In genomic region chr1:243837907-243838546, GRCh38 we compare ENCODE assay signal across 13 cellular contexts. TPM values are rescaled to one million over a fixed set of nuclear protein-coding genes. Genes with fewer than 3 reads are reported as not detected.
A peak's percentile ranks its signal among the peaks of the same experiment; 100 is the strongest.
DNase-seq lines count a peak whose midpoint lies in the region; ATAC-seq and TF ChIP-seq lines count a peak whose summit lies in the region.
"Had no signal": no experiment of that assay in that cellular context is flagged by ENCODE, and none has a peak within 500 bp of the region (broad histone marks: within the 10 kb centered on the region; RNA-seq: fewer than 3 reads in every experiment).

No MANE protein-coding gene starts in this region.

- POLR2A ChIA-PET in activated CD4-positive, alpha-beta T cell treated with anti-CD3 and anti-CD28 coated beads, Interleukin-2, amount 10 ng/mL, durations not matched to agents 7 days and 5 days (lab: Charles Lee), result no interaction called here
- POLR2A ChIA-PET in T-cell (lab: Charles Lee), result interaction anchor here in 1 of 2 donors (0.6 to 1.7 kb wide), 8 partner anchors 9 to 209 kb away, joined by 3 to 16 read pairs (median 5); partner anchors contain the start of gene AKT3

- ATAC-seq in HG02852 (IDR thresholded peaks at IDR 0.05; ENCODE audit: unreplicated experiment) (peak; percentile 62), T-cell (replicated peaks in 1 of 4) (peak; percentile 91 to 95 (median 94)), GM19397 (IDR thresholded peaks at IDR 0.05; ENCODE audit: unreplicated experiment) (no peak)
- ATAC-seq: A549 had no signal

- H3K36me3 ChIP-seq in spleen, result peaks cover 0 to 16% (median 0%) of the 10 kb centered on the region in 6 donors

- H3K27me3 Mint-ChIP-seq in activated CD4-positive, alpha-beta T cell treated with anti-CD3 and anti-CD28 coated beads, Interleukin-2, amount 10 ng/mL, durations not matched to agents 7 days and 5 days, result no peaks in the 10 kb centered on the region
- no peaks in the 10 kb centered on the region for H3K27me3 Mint-ChIP-seq in T-cell
- H3K27me3 Mint-ChIP-seq: activated B cell treated with CpG ODN at 0.5 μM for 24 hours, type B pancreatic cell had no signal

- peaks cover 24% of the 10 kb centered on the region for H3K9me3 Mint-ChIP-seq in activated CD4-positive, alpha-beta T cell treated with anti-CD3 and anti-CD28 coated beads, Interleukin-2, amount 10 ng/mL, durations not matched to agents 7 days and 5 days
- peaks cover 4 to 14% (median 7%) of the 10 kb centered on the region in 3 donors for H3K9me3 Mint-ChIP-seq in T-cell

- TF ChIP-seq CTCF in spleen (IDR thresholded peaks at IDR 0.05 in 8 of 11, conservative IDR thresholded peaks at IDR 0.05 in 3 of 11), result no peak

- peaks cover 4 to 50% (median 18%) of the 10 kb centered on the region in 6 donors for H3K4me1 ChIP-seq in spleen

- peak overlapping the region in 5 of 8 donors; percentile 14 to 38 (median 28) for H3K27ac ChIP-seq in spleen
- H3K27ac ChIP-seq: A549 had no signal

- peaks cover 39% of the 10 kb centered on the region for H3K36me3 Mint-ChIP-seq in activated CD4-positive, alpha-beta T cell treated with anti-CD3 and anti-CD28 coated beads, Interleukin-2, amount 10 ng/mL, durations not matched to agents 7 days and 5 days (ENCODE audit: low read depth)
- peaks cover 40% of the 10 kb centered on the region for H3K36me3 Mint-ChIP-seq in T-cell

- no peak overlapping the region for H3K4me3 Mint-ChIP-seq in activated CD4-positive, alpha-beta T cell treated with anti-CD3 and anti-CD28 coated beads, Interleukin-2, amount 10 ng/mL, durations not matched to agents 7 days and 5 days
- peak overlapping the region; percentile 40 to 50 (median 43) for H3K4me3 Mint-ChIP-seq in T-cell
- H3K4me3 Mint-ChIP-seq: activated B cell treated with CpG ODN at 0.5 μM for 24 hours, type B pancreatic cell had no signal

- H3K4me3 ChIP-seq in spleen, result no peak overlapping the region
- H3K4me3 ChIP-seq: A549 had no signal

- peaks cover 0 to 30% (median 23%) of the 10 kb centered on the region in 8 donors for H3K9me3 ChIP-seq in spleen

- peak; percentile 18 for DNase-seq in activated CD4-positive, alpha-beta T cell treated with anti-CD3 and anti-CD28 coated beads, Interleukin-2, amount 10 ng/mL, durations not matched to agents 7 days and 5 days
- no peak for DNase-seq in activated CD4-positive, alpha-beta T cell treated with anti-CD3 and anti-CD28 coated beads, Interleukin-2, amount 50 U/mL, for 1 hour
- no peak for DNase-seq in T-cell
- no peak for DNase-seq in spleen
- DNase-seq in GDM1 (lab: John Stamatoyannopoulos, UW), result no peak
- DNase-seq in SK-N-DZ (ENCODE audit: low spot score), result no peak
- DNase-seq: activated B cell treated with CpG ODN at 0.5 μM for 24 hours; NCI-H2029; stimulated activated CD4-positive, alpha-beta T cell treated with anti-CD3 and anti-CD28 coated beads, Interleukin-2, amount 100 ng/mL, for 48 hours had no signal

- peaks cover 21% of the 10 kb centered on the region for H3K4me1 Mint-ChIP-seq in activated CD4-positive, alpha-beta T cell treated with anti-CD3 and anti-CD28 coated beads, Interleukin-2, amount 10 ng/mL, durations not matched to agents 7 days and 5 days
- peaks cover 51 to 64% (median 51%) of the 10 kb centered on the region in 3 donors for H3K4me1 Mint-ChIP-seq in T-cell

- peak overlapping the region; percentile 89 for H3K27ac Mint-ChIP-seq in activated CD4-positive, alpha-beta T cell treated with anti-CD3 and anti-CD28 coated beads, Interleukin-2, amount 10 ng/mL, durations not matched to agents 7 days and 5 days
- H3K27ac Mint-ChIP-seq in T-cell, result peak overlapping the region; percentile 91 to 93
- H3K27ac Mint-ChIP-seq: activated B cell treated with CpG ODN at 0.5 μM for 24 hours, type B pancreatic cell had no signal

- CTCF ChIA-PET in activated CD4-positive, alpha-beta T cell treated with anti-CD3 and anti-CD28 coated beads, Interleukin-2, amount 10 ng/mL, durations not matched to agents 7 days and 5 days (lab: Charles Lee), result interaction anchor here (0.6 to 1.4 kb wide), 3 partner anchors 22 to 431 kb away, joined by 3 to 4 read pairs (median 4); no protein-coding TSS in a partner anchor
- CTCF ChIA-PET in T-cell (lab: Charles Lee), result interaction anchor here (0.5 to 0.8 kb wide), 6 partner anchors 32 to 442 kb away, joined by 3 to 5 read pairs (median 3); no protein-coding TSS in a partner anchor

- H3K27me3 ChIP-seq in spleen (replicated peaks in 1 of 7), result no peaks in the 10 kb centered on the region

- intact Hi-C loops in spleen (cut with DNase I; ENCODE audit: low total_unique reads), result no loop called here

- TF ChIP-seq POLR2A in spleen (IDR thresholded peaks at IDR 0.05), result no peak

- 87 to 100% (median 98%) methylated on average over 1 of the region's 1 CpG for WGBS in spleen, 5 donors

RNA-seq across cellular contexts. Expression of gene AKT3, which starts 12.0 kb away (rescaled TPM):
- total RNA-seq in activated CD4-positive, alpha-beta T cell treated with anti-CD3 and anti-CD28 coated beads, Interleukin-2, amount 10 ng/mL, durations not matched to agents 7 days and 5 days, result 10 to 100 TPM; 28.3 to 31.5 TPM
- 100 to 1,000 TPM in 4 of 5 donors, 10 to 100 TPM in 1; 94.5 to 124 (median 112) TPM for total RNA-seq in T-cell
- total RNA-seq in spleen, result 10 to 100 TPM; 39.9 to 91.3 (median 74.5) TPM
- polyA plus RNA-seq in spleen, result 1 to 10 TPM; 4.3 to 7.4 (median 5.0) TPM
- polyA plus RNA-seq in SK-N-DZ (2014; cell fraction: cytosol; rRNA removed), result 37.8 and 38.0 TPM in 2 replicates
- polyA plus RNA-seq in SK-N-DZ (2014; cell fraction: nucleus; rRNA removed), result 23.4 and 31.1 TPM in 2 replicates
